In genomic region chr19:4232139-4232538, GRCh38 we compare ENCODE assay signal across 11 cellular contexts. TPM values are rescaled to one million over a fixed set of nuclear protein-coding genes. Genes with fewer than 3 reads are reported as not detected.
DNase-seq lines count a peak whose midpoint lies in the region; TF ChIP-seq lines count a peak whose summit lies in the region.
"Not testable (repeated sequence)": the region's sequence is repeated elsewhere in the genome, so short reads cannot be mapped to it uniquely, and the experiment has no call there.
"Had no signal": no experiment of that assay in that cellular context is flagged by ENCODE, and none has a peak within 500 bp of the region (broad histone marks: within the 10 kb centered on the region; RNA-seq: fewer than 3 reads in every experiment).

No MANE protein-coding gene starts in this region.

- H2AFZ ChIP-seq in OCI-LY3 (ENCODE audit: low read depth, low read length); neural progenitor cell (replicated peaks): not testable (repeated sequence)

- H3K36me3 Mint-ChIP-seq in activated CD4-positive, alpha-beta T cell treated with anti-CD3 and anti-CD28 coated beads, Interleukin-2, amount 10 ng/mL, durations not matched to agents 7 days and 5 days (ENCODE audit: low read depth); neural progenitor cell: not testable (repeated sequence)

- not testable (repeated sequence) for H3K4me1 ChIP-seq in HEK293 (ENCODE audit: control insufficient read depth, insufficient read depth, low read length); neural progenitor cell
- peaks cover 47% of the 10 kb centered on the region for H3K4me1 ChIP-seq in OCI-LY3 (ENCODE audit: low read length)

- H3K9me3 ChIP-seq in HEK293 (ENCODE audit: control insufficient read depth, insufficient read depth, low read depth, low read length); OCI-LY3 (ENCODE audit: insufficient read depth, low read length); neural progenitor cell (ENCODE audit: low read depth): not testable (repeated sequence)

- H3K9ac ChIP-seq in OCI-LY3 (ENCODE audit: low read length); neural progenitor cell: not testable (repeated sequence)

- not testable (repeated sequence) for H3K9me3 Mint-ChIP-seq in activated CD4-positive, alpha-beta T cell treated with anti-CD3 and anti-CD28 coated beads, Interleukin-2, amount 10 ng/mL, durations not matched to agents 7 days and 5 days; neural progenitor cell

- H3K4me1 Mint-ChIP-seq in activated CD4-positive, alpha-beta T cell treated with anti-CD3 and anti-CD28 coated beads, Interleukin-2, amount 10 ng/mL, durations not matched to agents 7 days and 5 days; neural progenitor cell: not testable (repeated sequence)

- POLR2A ChIA-PET in HEK293 (lab: Yijun Ruan, JAX) = interaction anchor here (0.6 to 0.7 kb wide), 5 partner anchors 90 to 355 kb away, joined by 3 to 5 read pairs (median 5); partner anchors contain the start of genes PLIN4 and PLIN5
- POLR2A ChIA-PET in activated CD4-positive, alpha-beta T cell treated with anti-CD3 and anti-CD28 coated beads, Interleukin-2, amount 10 ng/mL, durations not matched to agents 7 days and 5 days (lab: Charles Lee) = not testable (repeated sequence)

- not testable (repeated sequence) for H3K4me3 Mint-ChIP-seq in activated CD4-positive, alpha-beta T cell treated with anti-CD3 and anti-CD28 coated beads, Interleukin-2, amount 10 ng/mL, durations not matched to agents 7 days and 5 days
- H3K4me3 Mint-ChIP-seq in neural progenitor cell = peak overlapping the region; percentile 38

- H3K79me2 ChIP-seq in OCI-LY3 (ENCODE audit: low read length) = peaks cover 90% of the 10 kb centered on the region
- H3K79me2 ChIP-seq in neural progenitor cell (ENCODE audit: low read depth) = not testable (repeated sequence)

- H3K27ac Mint-ChIP-seq in activated CD4-positive, alpha-beta T cell treated with anti-CD3 and anti-CD28 coated beads, Interleukin-2, amount 10 ng/mL, durations not matched to agents 7 days and 5 days = peak overlapping the region; percentile 13
- not testable (repeated sequence) for H3K27ac Mint-ChIP-seq in neural progenitor cell

- peak overlapping the region; percentile 15; the same call in 1 of the 2 replicates for H3K4me2 ChIP-seq in OCI-LY3 (ENCODE audit: low read length)
- not testable (repeated sequence) for H3K4me2 ChIP-seq in neural progenitor cell

- H3K27me3 Mint-ChIP-seq in activated CD4-positive, alpha-beta T cell treated with anti-CD3 and anti-CD28 coated beads, Interleukin-2, amount 10 ng/mL, durations not matched to agents 7 days and 5 days = not testable (repeated sequence)
- H3K27me3 Mint-ChIP-seq in neural progenitor cell (ENCODE audit: insufficient read depth, low read depth) = peaks cover 13% of the 10 kb centered on the region

- not testable (repeated sequence) for H3K36me3 ChIP-seq in HEK293 (ENCODE audit: control insufficient read depth in 2 of 2, insufficient read depth in 1 of 2, low read length in 2 of 2); neural progenitor cell
- H3K36me3 ChIP-seq in OCI-LY3 (replicated peaks; ENCODE audit: low read depth, low read length) = peaks cover 63% of the 10 kb centered on the region

- peak overlapping the region; percentile 94 for H3K4me3 ChIP-seq in GM12865 (ENCODE audit: low read depth, low read length)
- H3K4me3 ChIP-seq in HEK293 (ENCODE audit: low read depth, low read length); neural progenitor cell: not testable (repeated sequence)
- peak overlapping the region; percentile 9; the same call in 1 of the 2 replicates for H3K4me3 ChIP-seq in OCI-LY3 (ENCODE audit: low read length)

- H3F3A ChIP-seq in neural progenitor cell (ENCODE audit: low read depth) = not testable (repeated sequence)

- H3K27me3 ChIP-seq in OCI-LY3 (ENCODE audit: low read depth, low read length); neural progenitor cell: not testable (repeated sequence)

- H4K20me1 ChIP-seq in OCI-LY3 (ENCODE audit: insufficient read depth, low read length) = peaks cover 45% of the 10 kb centered on the region
- H4K20me1 ChIP-seq in neural progenitor cell (ENCODE audit: low read depth) = not testable (repeated sequence)

- CTCF ChIA-PET in HEK293 (lab: Yijun Ruan, JAX) = interaction anchor here (0.5 to 2.7 kb wide), 6 partner anchors 8 to 1291 kb away, joined by 3 to 13 read pairs (median 4); partner anchors contain the start of gene YJU2
- CTCF ChIA-PET in activated CD4-positive, alpha-beta T cell treated with anti-CD3 and anti-CD28 coated beads, Interleukin-2, amount 10 ng/mL, durations not matched to agents 7 days and 5 days (lab: Charles Lee) = interaction anchor here (0.7 to 2.7 kb wide), 5 partner anchors 11 to 16 kb away, joined by 3 to 13 read pairs (median 3); partner anchors contain the start of gene YJU2

- TF ChIP-seq CTCF in GM12865 (IDR thresholded peaks at IDR 0.05; ENCODE audit: insufficient read depth, low read depth, low read length, missing control alignments); HEK293 (tag by site-specific recombination; IDR thresholded peaks at IDR 0.05); OCI-LY3 (IDR thresholded peaks at IDR 0.05; ENCODE audit: low read depth, low read length); neural progenitor cell (IDR thresholded peaks at IDR 0.05): not testable (repeated sequence)

- H3K27ac ChIP-seq in HEK293 (ENCODE audit: extremely low read depth, low read depth, low read length); neural progenitor cell: not testable (repeated sequence)
- peak overlapping the region; percentile 42; the same call in 1 of the 2 replicates for H3K27ac ChIP-seq in OCI-LY3 (ENCODE audit: low read length)

- DNase-seq in GM12865 (ENCODE audit: low read depth); activated CD4-positive, alpha-beta T cell treated with anti-CD3 and anti-CD28 coated beads, Interleukin-2, amount 10 ng/mL, durations not matched to agents 7 days and 5 days; neural progenitor cell (ENCODE audit: low spot score): not testable (repeated sequence)

TF ChIP-seq in HEK293, 187 proteins besides CTCF, POLR2A, EP300 and RAD21:
- TF ChIP-seq ZNF362 (tag by site-specific recombination; IDR thresholded peaks at IDR 0.05) (peak; percentile 66), ZNF394 (tag by site-specific recombination; IDR thresholded peaks at IDR 0.05; ENCODE audit: borderline replicate concordance) (peak; percentile 67; the same call in 1 of the 2 replicates)

RNA-seq across cellular contexts. Expression of gene EBI3, which starts 2.8 kb away (rescaled TPM):
- 1 to 10 TPM in 1 of 2 experiments, under 1 TPM in 1; 0.27 to 1.2 TPM for total RNA-seq in activated CD4-positive, alpha-beta T cell treated with anti-CD3 and anti-CD28 coated beads, Interleukin-2, amount 10 ng/mL, durations not matched to agents 7 days and 5 days
- total RNA-seq in neural progenitor cell (ENCODE audit: low replicate concordance) = not detected in 2 replicates
- total RNA-seq: CD4-positive, alpha-beta memory T cell; CD4-positive, CD25-positive, alpha-beta regulatory T cell had no signal

RNA-seq across cellular contexts. Expression of gene YJU2, which starts 14.7 kb away (rescaled TPM):
- total RNA-seq in activated CD4-positive, alpha-beta T cell treated with anti-CD3 and anti-CD28 coated beads, Interleukin-2, amount 10 ng/mL, durations not matched to agents 7 days and 5 days = 10 to 100 TPM; 24.8 to 25.5 TPM
- total RNA-seq in neural progenitor cell (ENCODE audit: low replicate concordance) = 8.7 and 17.5 TPM in 2 replicates

RNA-seq across cellular contexts. Expression of gene SHD, which starts 46.9 kb away (rescaled TPM):
- not detected for total RNA-seq in activated CD4-positive, alpha-beta T cell treated with anti-CD3 and anti-CD28 coated beads, Interleukin-2, amount 10 ng/mL, durations not matched to agents 7 days and 5 days
- total RNA-seq in neural progenitor cell (ENCODE audit: low replicate concordance) = 0.34 TPM in 1 of 2 replicates, not detected in the other
- total RNA-seq: A673; CD4-positive, CD25-positive, alpha-beta regulatory T cell; CD8-positive, alpha-beta memory T cell; Daoy; G401 had no signal

RNA-seq across cellular contexts. Expression of gene ANKRD24, which starts 49.6 kb away (rescaled TPM):
- under 1 TPM; 0.60 to 0.72 TPM for total RNA-seq in activated CD4-positive, alpha-beta T cell treated with anti-CD3 and anti-CD28 coated beads, Interleukin-2, amount 10 ng/mL, durations not matched to agents 7 days and 5 days
- total RNA-seq in neural progenitor cell (ENCODE audit: low replicate concordance) = 0.15 and 2.3 TPM in 2 replicates

RNA-seq across cellular contexts. Expression of gene SIRT6, which starts 49.8 kb away (rescaled TPM):
- 10 to 100 TPM; 31.3 to 35.2 TPM for total RNA-seq in activated CD4-positive, alpha-beta T cell treated with anti-CD3 and anti-CD28 coated beads, Interleukin-2, amount 10 ng/mL, durations not matched to agents 7 days and 5 days
- total RNA-seq in neural progenitor cell (ENCODE audit: low replicate concordance) = 20.1 and 27.6 TPM in 2 replicates
